16 cellular contexts compared by ENCODE assay signal in the genomic region with DNA sequence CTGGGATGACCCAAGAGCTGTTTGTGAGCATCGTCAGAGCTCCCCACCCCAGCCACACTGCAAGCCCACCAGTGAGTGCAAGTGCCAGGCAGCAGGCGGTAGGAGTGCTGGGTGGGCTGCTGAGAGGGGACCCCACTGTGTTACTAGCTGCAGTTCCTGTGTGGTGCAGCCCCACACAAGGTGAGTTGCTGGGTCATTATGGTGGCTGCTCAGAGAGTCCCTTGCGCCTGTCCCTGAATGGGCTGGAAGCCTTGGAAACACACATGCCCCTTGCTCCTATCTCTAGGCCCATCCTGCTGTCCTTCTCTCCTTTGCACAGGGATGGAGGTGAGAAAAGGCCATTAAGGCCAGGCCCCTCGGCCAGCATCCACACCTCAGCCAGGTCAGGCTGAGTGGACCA.
DNase-seq lines count a peak whose midpoint lies in the region; ATAC-seq and TF ChIP-seq lines count a peak whose summit lies in the region.
"Had no signal": no experiment of that assay in that cellular context is flagged by ENCODE, and none has a peak within 500 bp of the region (broad histone marks: within the 10 kb centered on the region; RNA-seq: fewer than 3 reads in every experiment).

No MANE protein-coding gene starts in this region.

- H3K27ac ChIP-seq in heart right ventricle, result no peak overlapping the region
- peak overlapping the region; percentile 9 for H3K27ac ChIP-seq in caudate nucleus (ENCODE audit: low read depth, low read length)
- H3K27ac ChIP-seq in vagina, result no peak overlapping the region
- H3K27ac ChIP-seq: SJCRH30 had no signal

- TF ChIP-seq CTCF in heart right ventricle (IDR thresholded peaks at IDR 0.05) (no peak), vagina (IDR thresholded peaks at IDR 0.05) (no peak)

- TF ChIP-seq POLR2A in vagina (IDR thresholded peaks at IDR 0.05), result no peak

- ATAC-seq in heart right ventricle (no peak), HG02870 (IDR thresholded peaks at IDR 0.05; ENCODE audit: unreplicated experiment) (no peak)
- ATAC-seq: CD8-positive, alpha-beta T cell had no signal

- H3K36me3 ChIP-seq in heart right ventricle (peaks cover 0 to 88% (median 4%) of the 10 kb centered on the region in 9 donors), vagina (no peaks in the 10 kb centered on the region)
- H3K36me3 ChIP-seq: SJCRH30 had no signal

- WGBS in heart right ventricle, 2 donors, result 85 to 88% methylated on average over 4 of the region's 4 CpGs

- peak; percentile 59 for DNase-seq in cardiac septum (ENCODE audit: low spot score)
- no peak for DNase-seq in heart right ventricle
- DNase-seq in D341Med (ENCODE audit: low spot score), result peak; percentile 23
- no peak for DNase-seq in caudate nucleus (lab: John Stamatoyannopoulos, UW)
- peak; percentile 64 to 82 for DNase-seq in vagina (ENCODE audit: extremely low spot score in 2 of 2)
- DNase-seq in DMS79 treated with DMSO at 0.1 percent for 48 hours (lab: John Stamatoyannopoulos, UW), result no peak
- DNase-seq: Caco-2, DMS79, NCI-H1105, NCI-H1930, NCI-H2107, NCI-H774, SJCRH30 had no signal

- H3K27me3 ChIP-seq in heart right ventricle (no peaks in the 10 kb centered on the region), vagina (no peaks in the 10 kb centered on the region)
- H3K27me3 ChIP-seq: SJCRH30 had no signal

- H3K4me1 ChIP-seq in heart right ventricle, result peaks cover 0 to 21% (median 5%) of the 10 kb centered on the region in 9 donors
- H3K4me1 ChIP-seq in vagina, result no peaks in the 10 kb centered on the region
- H3K4me1 ChIP-seq: Caco-2, SJCRH30 had no signal

- no peak overlapping the region for H3K4me3 ChIP-seq in heart right ventricle
- H3K4me3 ChIP-seq in vagina, result no peak overlapping the region
- H3K4me3 ChIP-seq: K562, SJCRH30 had no signal

- intact Hi-C loops in cardiac septum (cut with DNase I) (no loop called here), heart right ventricle (cut with DNase I) (no loop called here), vagina (cut with DNase I) (no loop called here)

- H3K9me3 ChIP-seq in heart right ventricle (no peaks in the 10 kb centered on the region), vagina (no peaks in the 10 kb centered on the region)
- H3K9me3 ChIP-seq: Caco-2, SJCRH30 had no signal

Comparison
In these comparisons a context has a peak if more than half of its experiments do, and no peak if none do; other contexts are left out.
1. DNase-seq: peak in cardiac septum (single experiment), D341Med (single experiment) and vagina (2 of 2); none in heart right ventricle (0 of 2), caudate nucleus (0 of 61) and DMS79 treated with DMSO at 0.1 percent for 48 hours (single experiment).